Comparison of ENCODE assay signal across 16 cellular contexts in the genomic region with DNA sequence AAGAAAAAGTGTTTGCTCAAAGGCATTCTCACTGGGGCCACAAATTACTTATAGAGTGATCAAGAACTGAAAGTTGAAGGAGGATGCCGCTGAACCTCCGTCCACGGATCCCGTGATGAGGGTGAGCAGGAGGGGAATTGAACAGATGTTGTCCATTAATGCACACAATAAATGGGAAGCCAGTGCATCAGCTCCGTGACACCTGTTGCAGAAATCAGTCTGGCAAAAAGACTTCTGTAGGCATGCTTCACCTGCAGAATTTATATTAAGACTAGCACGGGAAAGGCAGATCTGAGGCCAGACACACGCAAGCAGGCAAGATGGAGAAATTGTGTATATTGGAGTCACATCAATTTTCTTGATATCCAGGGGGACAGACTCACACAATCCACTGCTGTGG.
DNase-seq lines count a peak whose midpoint lies in the region; TF ChIP-seq lines count a peak whose summit lies in the region.
"Had no signal": no experiment of that assay in that cellular context is flagged by ENCODE, and none has a peak within 500 bp of the region (broad histone marks: within the 10 kb centered on the region; RNA-seq: fewer than 3 reads in every experiment).

No MANE protein-coding gene starts in this region.

- peaks cover 16% of the 10 kb centered on the region for H3K4me1 ChIP-seq in left ventricle myocardium inferior
- no peaks in the 10 kb centered on the region for H3K4me1 ChIP-seq in prostate gland (replicated peaks)
- H3K4me1 ChIP-seq: BE2C, Caco-2, HAP-1 had no signal

- DNase-seq in cardiac septum (ENCODE audit: low spot score) (peak; percentile 46), left ventricle myocardium inferior (no peak), mesothelial cell of epicardium (ENCODE audit: low spot score in 2 of 2, unreplicated experiment in 2 of 2) (no peak), prostate gland (ENCODE audit: low spot score) (no peak), NCI-H1417 (lab: John Stamatoyannopoulos, UW) (no peak), SKM-1 treated with dmso at 0.1 percent for 144 hours (lab: John Stamatoyannopoulos, UW; ENCODE audit: unreplicated experiment) (no peak)
- DNase-seq: BE2C; Caco-2; CD8-positive, alpha-beta memory T cell; DMS79 treated with DMSO at 0.1 percent for 48 hours; EL; GOT3; HFFc6 had no signal

- no peak overlapping the region for H3K27ac ChIP-seq in left ventricle myocardium inferior (replicated peaks)
- peak overlapping the region; percentile 30; the same call in 1 of the 2 replicates for H3K27ac ChIP-seq in VCaP
- no peak overlapping the region for H3K27ac ChIP-seq in prostate gland
- H3K27ac ChIP-seq: C4-2B had no signal

- intact Hi-C loops in cardiac septum (cut with DNase I) = no loop called here
- intact Hi-C loops in left ventricle myocardium inferior (cut with micrococcal nuclease) = no loop called here
- intact Hi-C loops in prostate gland (cut with DNase I) = no loop called here

- H3K4me3 ChIP-seq in left ventricle myocardium inferior (no peak overlapping the region), prostate gland (no peak overlapping the region)
- H3K4me3 ChIP-seq: HAP-1 had no signal

- no peak overlapping the region for H3K4me3 Mint-ChIP-seq in mesothelial cell of epicardium
- H3K4me3 Mint-ChIP-seq: CD8-positive, alpha-beta memory T cell; HFFc6 had no signal

- H3K36me3 ChIP-seq in left ventricle myocardium inferior = no peaks in the 10 kb centered on the region
- no peaks in the 10 kb centered on the region for H3K36me3 ChIP-seq in prostate gland
- H3K36me3 ChIP-seq: BE2C, HAP-1 had no signal

- H3K9me3 ChIP-seq in left ventricle myocardium inferior (replicated peaks) (no peaks in the 10 kb centered on the region), prostate gland (no peaks in the 10 kb centered on the region)
- H3K9me3 ChIP-seq: BE2C, Caco-2 had no signal

- peak overlapping the region; percentile 81 for H3K27ac Mint-ChIP-seq in mesothelial cell of epicardium
- H3K27ac Mint-ChIP-seq: CD8-positive, alpha-beta memory T cell; HFFc6 had no signal

- H3K4me1 Mint-ChIP-seq in mesothelial cell of epicardium = peaks cover 47% of the 10 kb centered on the region
- H3K4me1 Mint-ChIP-seq: CD8-positive, alpha-beta memory T cell had no signal

- no peak for TF ChIP-seq CTCF in left ventricle myocardium inferior (IDR thresholded peaks at IDR 0.05; ENCODE audit: borderline replicate concordance)
- TF ChIP-seq CTCF in VCaP (conservative IDR thresholded peaks at IDR 0.05) = no peak
- TF ChIP-seq CTCF in mesothelial cell of epicardium (IDR thresholded peaks at IDR 0.05; ENCODE audit: unreplicated experiment) = no peak
- TF ChIP-seq CTCF in prostate gland (IDR thresholded peaks at IDR 0.05) = no peak

- WGBS in prostate gland = 95% methylated on average over 7 of the region's 7 CpGs

- H3K27me3 ChIP-seq in left ventricle myocardium inferior (ENCODE audit: low read depth) = no peaks in the 10 kb centered on the region
- no peaks in the 10 kb centered on the region for H3K27me3 ChIP-seq in prostate gland (replicated peaks; ENCODE audit: insufficient read depth)

- TF ChIP-seq POLR2A in prostate gland (IDR thresholded peaks at IDR 0.05) = no peak

- H3K36me3 Mint-ChIP-seq in mesothelial cell of epicardium = no peaks in the 10 kb centered on the region
- H3K36me3 Mint-ChIP-seq: CD8-positive, alpha-beta memory T cell had no signal

- peaks cover 9% of the 10 kb centered on the region for H3K9me3 Mint-ChIP-seq in mesothelial cell of epicardium
- H3K9me3 Mint-ChIP-seq: CD8-positive, alpha-beta memory T cell; HFFc6 had no signal

- H3K27me3 Mint-ChIP-seq in mesothelial cell of epicardium (ENCODE audit: low read depth) = no peaks in the 10 kb centered on the region
